Comparison of ENCODE assay signal across 16 cellular contexts in the genomic region with DNA sequence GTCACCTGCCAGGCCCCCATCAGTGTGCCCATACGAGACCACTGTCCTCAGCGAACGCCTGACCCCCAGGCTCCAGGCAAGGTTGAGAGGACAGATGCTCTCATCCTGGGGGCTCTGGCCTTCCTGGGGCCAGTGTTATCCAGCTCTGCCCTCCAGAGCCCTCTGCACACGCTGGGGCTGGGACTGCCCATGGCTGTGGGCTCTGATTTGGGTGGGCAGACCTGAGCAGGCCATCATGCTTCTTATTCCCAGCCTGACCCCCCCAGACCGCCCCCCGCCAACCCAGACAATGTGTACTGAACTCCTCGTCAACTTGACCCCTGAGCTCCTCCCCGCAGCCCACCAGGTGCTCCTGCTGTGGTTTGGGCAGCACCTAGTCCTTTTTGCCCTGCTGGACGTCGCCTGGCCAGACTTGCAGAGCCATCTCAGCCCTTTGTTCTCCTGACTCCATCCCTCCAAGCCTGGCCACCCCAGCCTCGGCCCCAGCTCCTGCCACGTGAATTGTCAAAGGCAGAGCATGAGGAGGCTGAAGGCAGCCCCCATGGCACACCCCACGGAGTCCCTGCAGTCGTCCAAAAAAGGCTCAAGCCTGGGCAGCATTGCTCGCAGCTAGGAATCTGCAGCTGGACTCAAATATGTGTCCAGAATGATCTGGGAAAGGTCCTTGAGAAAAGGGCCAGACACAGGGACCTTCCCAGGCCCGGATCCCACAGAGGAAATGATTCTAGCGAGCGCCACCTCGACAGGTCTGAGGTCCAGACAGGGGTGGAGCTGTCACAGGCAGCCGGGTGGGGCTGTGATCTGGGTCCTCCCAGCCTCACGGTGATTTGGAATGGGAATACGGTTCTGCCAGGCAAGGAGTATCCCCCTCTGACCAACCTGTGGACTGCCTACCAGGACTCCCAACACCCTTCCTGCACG.
DNase-seq lines count a peak whose midpoint lies in the region; ATAC-seq and TF ChIP-seq lines count a peak whose summit lies in the region.
"Had no signal": no experiment of that assay in that cellular context is flagged by ENCODE, and none has a peak within 500 bp of the region (broad histone marks: within the 10 kb centered on the region; RNA-seq: fewer than 3 reads in every experiment).

No MANE protein-coding gene starts in this region.

- CTCF ChIA-PET in MCF 10A (lab: Yijun Ruan, JAX) (interaction anchor here (0.6 kb wide), 1 partner anchor 184 kb away, joined by 3 read pairs; no protein-coding TSS in a partner anchor), mammary epithelial cell (lab: Charles Lee; ENCODE audit: low non-redundant PET) (no interaction called here)

- no peaks in the 10 kb centered on the region for H3K27me3 ChIP-seq in mammary epithelial cell (ENCODE audit: insufficient read depth, low read length)

- H3K27ac Mint-ChIP-seq in MCF 10A (ENCODE audit: low read depth, unreplicated experiment) (peak overlapping the region; percentile 50), nephron progenitor cell (peak overlapping the region; percentile 64), type B pancreatic cell (no peak overlapping the region)
- H3K27ac Mint-ChIP-seq: activated CD8-positive, alpha-beta T cell treated with anti-CD3 and anti-CD28 coated beads, Interleukin-2, amount 10 ng/mL, durations not matched to agents 7 days and 5 days; activated naive CD4-positive, alpha-beta T cell treated with anti-CD3 and anti-CD28 coated beads, Interleukin-2, amount 50 U/mL, for 24 hours; IgD-negative memory B cell; stimulated activated naive B cell treated with anti-CD40 and anti-IgM and Interleukin-4, amounts not matched to agents 10 μg/mL and 1 μg/mL and 100 μg/mL, for 72 hours had no signal

- peaks cover 59% of the 10 kb centered on the region for H3K9me3 ChIP-seq in mammary epithelial cell (replicated peaks; ENCODE audit: insufficient read depth, low read length)

- no peak for DNase-seq in MCF 10A (ENCODE audit: unreplicated experiment)
- DNase-seq in mammary epithelial cell = no peak
- DNase-seq in coronary artery (ENCODE audit: low spot score) = peak; percentile 69
- DNase-seq in nephron progenitor cell = no peak
- peak; percentile 66 for DNase-seq in type B pancreatic cell (ENCODE audit: extremely low spot score, unreplicated experiment)
- no peak for DNase-seq in SKM-1 treated with dmso at 0.1 percent for 144 hours (lab: John Stamatoyannopoulos, UW; ENCODE audit: unreplicated experiment)
- no peak for DNase-seq in DMS 273 treated with DMSO at 0.1 percent for 48 hours (lab: John Stamatoyannopoulos, UW)
- DNase-seq: activated CD8-positive, alpha-beta T cell treated with anti-CD3 and anti-CD28 coated beads, Interleukin-2, amount 10 ng/mL, durations not matched to agents 7 days and 5 days; COR-L47; GF-D8; NCI-H1092 treated with DMSO at 0.1 percent for 48 hours; stimulated activated naive B cell treated with anti-CD40 and anti-IgM and Interleukin-4, amounts not matched to agents 10 μg/mL and 1 μg/mL and 100 μg/mL, for 72 hours had no signal

- TF ChIP-seq CTCF in MCF 10A (IDR thresholded peaks at IDR 0.05; ENCODE audit: unreplicated experiment) (no peak), mammary epithelial cell (conservative IDR thresholded peaks at IDR 0.05 in 1 of 2, IDR thresholded peaks at IDR 0.05 in 1 of 2; ENCODE audit: extremely low read depth in 1 of 2, insufficient read depth in 1 of 2, low read depth in 1 of 2, low read length in 2 of 2) (no peak), coronary artery (IDR thresholded peaks at IDR 0.05) (no peak), nephron progenitor cell (IDR thresholded peaks at IDR 0.05) (no peak), type B pancreatic cell (conservative IDR thresholded peaks at IDR 0.05) (no peak)

- no peaks in the 10 kb centered on the region for H3K4me1 ChIP-seq in mammary epithelial cell (ENCODE audit: insufficient read depth, low read length)

- no peaks in the 10 kb centered on the region for H3K79me2 ChIP-seq in mammary epithelial cell (ENCODE audit: insufficient read depth, low read length)

- H3K4me1 Mint-ChIP-seq in MCF 10A (ENCODE audit: insufficient read depth, unreplicated experiment) = peaks cover 7% of the 10 kb centered on the region
- peaks cover 41% of the 10 kb centered on the region for H3K4me1 Mint-ChIP-seq in nephron progenitor cell
- peaks cover 8% of the 10 kb centered on the region for H3K4me1 Mint-ChIP-seq in type B pancreatic cell (ENCODE audit: unreplicated experiment)
- H3K4me1 Mint-ChIP-seq: activated naive CD4-positive, alpha-beta T cell treated with anti-CD3 and anti-CD28 coated beads, Interleukin-2, amount 50 U/mL, for 24 hours; stimulated activated naive B cell treated with anti-CD40 and anti-IgM and Interleukin-4, amounts not matched to agents 10 μg/mL and 1 μg/mL and 100 μg/mL, for 72 hours had no signal

- WGBS in mammary epithelial cell (ENCODE audit: low coverage, missing lambda C conversion rate) = 83% methylated on average over 14 of the region's 23 CpGs

- H3K27me3 Mint-ChIP-seq in MCF 10A (ENCODE audit: insufficient read depth, unreplicated experiment) (no peaks in the 10 kb centered on the region), nephron progenitor cell (ENCODE audit: low read depth, poor library complexity) (peaks cover 2% of the 10 kb centered on the region), type B pancreatic cell (peaks cover 4% of the 10 kb centered on the region)
- H3K27me3 Mint-ChIP-seq: activated naive CD4-positive, alpha-beta T cell treated with anti-CD3 and anti-CD28 coated beads, Interleukin-2, amount 50 U/mL, for 24 hours had no signal

- no TSS peak for BruUV-seq in MCF 10A (replicated peaks; lab: Mats Ljungman, UMichigan)
- BruUV-seq in mammary epithelial cell (replicated peaks; lab: Mats Ljungman, UMichigan) = no TSS peak

- ATAC-seq in GM21619 (IDR thresholded peaks at IDR 0.05; ENCODE audit: unreplicated experiment) = no peak
- ATAC-seq: activated CD8-positive, alpha-beta T cell treated with anti-CD3 and anti-CD28 coated beads, Interleukin-2, amount 10 ng/mL, durations not matched to agents 7 days and 5 days; HCT116; stimulated activated naive B cell treated with anti-CD40 and anti-IgM and Interleukin-4, amounts not matched to agents 10 μg/mL and 1 μg/mL and 100 μg/mL, for 72 hours had no signal

- dilution Hi-C loops in mammary epithelial cell (cut with HindIII; ENCODE audit: low sequenced_read_pairs) = no loop called here

- no peak overlapping the region for H3K4me3 ChIP-seq in mammary epithelial cell (replicated peaks in 1 of 3; ENCODE audit: insufficient read depth in 1 of 3, low read depth in 2 of 3, low read length in 3 of 3)
- H3K4me3 ChIP-seq in coronary artery = no peak overlapping the region

- in situ Hi-C loops in mammary epithelial cell (cut with MboI; ENCODE audit: low sequenced_read_pairs in 2 of 2) = no loop called here

- no peaks in the 10 kb centered on the region for H3K36me3 Mint-ChIP-seq in MCF 10A (ENCODE audit: insufficient read depth, unreplicated experiment)
- no peaks in the 10 kb centered on the region for H3K36me3 Mint-ChIP-seq in nephron progenitor cell (ENCODE audit: low read depth)
- no peaks in the 10 kb centered on the region for H3K36me3 Mint-ChIP-seq in type B pancreatic cell
- H3K36me3 Mint-ChIP-seq: activated naive CD4-positive, alpha-beta T cell treated with anti-CD3 and anti-CD28 coated beads, Interleukin-2, amount 50 U/mL, for 24 hours; IgD-negative memory B cell; stimulated activated naive B cell treated with anti-CD40 and anti-IgM and Interleukin-4, amounts not matched to agents 10 μg/mL and 1 μg/mL and 100 μg/mL, for 72 hours had no signal

- no peak overlapping the region for H3K9ac ChIP-seq in mammary epithelial cell (ENCODE audit: insufficient read depth, low read length)

- no peak overlapping the region for H3K4me2 ChIP-seq in mammary epithelial cell (ENCODE audit: insufficient read depth, low read depth, low read length)

- H3K36me3 ChIP-seq in mammary epithelial cell (ENCODE audit: insufficient read depth, low read length) = no peaks in the 10 kb centered on the region

- H4K20me1 ChIP-seq in mammary epithelial cell (ENCODE audit: insufficient read depth, low read length) = no peaks in the 10 kb centered on the region

- no peak overlapping the region for H3K4me3 Mint-ChIP-seq in MCF 10A (ENCODE audit: unreplicated experiment)
- no peak overlapping the region for H3K4me3 Mint-ChIP-seq in nephron progenitor cell
- H3K4me3 Mint-ChIP-seq in type B pancreatic cell = no peak overlapping the region
- H3K4me3 Mint-ChIP-seq: activated CD8-positive, alpha-beta T cell treated with anti-CD3 and anti-CD28 coated beads, Interleukin-2, amount 10 ng/mL, durations not matched to agents 7 days and 5 days; activated naive CD4-positive, alpha-beta T cell treated with anti-CD3 and anti-CD28 coated beads, Interleukin-2, amount 50 U/mL, for 24 hours; stimulated activated naive B cell treated with anti-CD40 and anti-IgM and Interleukin-4, amounts not matched to agents 10 μg/mL and 1 μg/mL and 100 μg/mL, for 72 hours had no signal

- H3K27ac ChIP-seq in mammary epithelial cell (ENCODE audit: insufficient read depth, low read depth, low read length) = no peak overlapping the region
- peak overlapping the region in 1 of 2 donors; percentile 61 for H3K27ac ChIP-seq in coronary artery

- H3K9me3 Mint-ChIP-seq in MCF 10A (ENCODE audit: unreplicated experiment) = peaks cover 14% of the 10 kb centered on the region
- no peaks in the 10 kb centered on the region for H3K9me3 Mint-ChIP-seq in nephron progenitor cell
- H3K9me3 Mint-ChIP-seq in type B pancreatic cell = no peaks in the 10 kb centered on the region
- H3K9me3 Mint-ChIP-seq: activated naive CD4-positive, alpha-beta T cell treated with anti-CD3 and anti-CD28 coated beads, Interleukin-2, amount 50 U/mL, for 24 hours; IgD-negative memory B cell; stimulated activated naive B cell treated with anti-CD40 and anti-IgM and Interleukin-4, amounts not matched to agents 10 μg/mL and 1 μg/mL and 100 μg/mL, for 72 hours had no signal

- H2AFZ ChIP-seq in mammary epithelial cell (ENCODE audit: low read depth, low read length) = no peak overlapping the region

- POLR2A ChIA-PET in MCF 10A (lab: Yijun Ruan, JAX) = interaction anchor here (0.6 kb wide), 1 partner anchor 633 kb away, joined by 3 read pairs; no protein-coding TSS in a partner anchor

- intact Hi-C loops in MCF 10A (cut with micrococcal nuclease) (no loop called here), mammary epithelial cell (cut with micrococcal nuclease) (no loop called here)

Comparison
In these comparisons a context has a peak if more than half of its experiments do, and no peak if none do; other contexts are left out.
1. DNase-seq: peak in coronary artery (single experiment) and type B pancreatic cell (single experiment); none in MCF 10A (single experiment), mammary epithelial cell (single experiment), nephron progenitor cell (single experiment), SKM-1 treated with dmso at 0.1 percent for 144 hours (single experiment) and DMS 273 treated with DMSO at 0.1 percent for 48 hours (single experiment).